8 cellular contexts compared by ENCODE assay signal in the genomic region with DNA sequence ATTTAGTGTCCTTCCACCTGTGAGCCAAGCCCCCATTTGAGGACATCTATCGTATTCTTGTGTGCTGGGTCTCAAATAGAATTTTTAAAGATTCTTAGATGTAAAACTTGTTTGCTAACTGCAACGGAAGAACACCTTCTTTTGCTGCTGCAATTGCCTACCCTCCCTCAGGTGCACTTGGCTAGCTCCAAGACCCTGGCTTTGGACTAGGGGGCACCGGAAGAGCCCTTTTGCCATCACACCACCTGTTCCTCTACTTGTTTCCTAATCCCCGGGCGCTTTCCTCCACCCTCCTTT. TPM values are rescaled to one million over a fixed set of nuclear protein-coding genes. Genes with fewer than 3 reads are reported as not detected.
DNase-seq lines count a peak whose midpoint lies in the region; ATAC-seq and TF ChIP-seq lines count a peak whose summit lies in the region.

No MANE protein-coding gene starts in this region.

- peaks cover 19% of the 10 kb centered on the region for H3F3A ChIP-seq in smooth muscle cell (ENCODE audit: low read depth)

- H3K4me1 ChIP-seq in SJCRH30 (peaks cover 21% of the 10 kb centered on the region), smooth muscle cell (ENCODE audit: low read depth) (peaks cover 46% of the 10 kb centered on the region)

- H3K36me3 ChIP-seq in SJCRH30 (peaks cover 41% of the 10 kb centered on the region), smooth muscle cell (ENCODE audit: low read depth) (peaks cover 10% of the 10 kb centered on the region)

- no peak for TF ChIP-seq CTCF in fibroblast of the aortic adventitia (IDR thresholded peaks at IDR 0.05; ENCODE audit: insufficient read depth, low read length)
- TF ChIP-seq CTCF in smooth muscle cell (IDR thresholded peaks at IDR 0.05; ENCODE audit: borderline replicate concordance, insufficient read depth, poor library complexity, severe bottlenecking) = no peak

- no peak overlapping the region for H2AFZ ChIP-seq in smooth muscle cell (ENCODE audit: low read depth)

- H3K4me3 ChIP-seq in SJCRH30 (peak overlapping the region; percentile 100), fibroblast of the aortic adventitia (ENCODE audit: low read depth, low read length) (peak overlapping the region; percentile 67), smooth muscle cell (peak overlapping the region; percentile 98)

- no peaks in the 10 kb centered on the region for H3K27me3 ChIP-seq in SJCRH30
- H3K27me3 ChIP-seq in smooth muscle cell (ENCODE audit: low read depth) = no peaks in the 10 kb centered on the region

- peaks cover 15% of the 10 kb centered on the region for H3K79me2 ChIP-seq in smooth muscle cell (ENCODE audit: low read depth)

- H3K9me3 ChIP-seq in SJCRH30 (replicated peaks) = no peaks in the 10 kb centered on the region
- H3K9me3 ChIP-seq in smooth muscle cell (replicated peaks; ENCODE audit: low read depth) = no peaks in the 10 kb centered on the region

- WGBS in smooth muscle cell (ENCODE audit: low lambda C conversion rate) = 31% methylated on average over 5 of the region's 5 CpGs

- peak overlapping the region; percentile 94 for H3K4me2 ChIP-seq in smooth muscle cell

- peak overlapping the region; percentile 100; the same call in 1 of the 2 replicates for H3K27ac ChIP-seq in SJCRH30
- H3K27ac ChIP-seq in smooth muscle cell (ENCODE audit: low read depth) = no peak overlapping the region

- peaks cover 56% of the 10 kb centered on the region for H4K20me1 ChIP-seq in smooth muscle cell (ENCODE audit: low read depth)

- no peak for ATAC-seq in GM21825 (IDR thresholded peaks at IDR 0.05; ENCODE audit: unreplicated experiment)

- DNase-seq in NCI-H345 treated with DMSO at 0.1 percent for 48 hours (lab: John Stamatoyannopoulos, UW; ENCODE audit: unreplicated experiment) (peak; percentile 69), NCI-H345 (lab: John Stamatoyannopoulos, UW) (no peak), SJCRH30 (no peak), fibroblast of the aortic adventitia (ENCODE audit: low read depth) (no peak), smooth muscle cell (lab: John Stamatoyannopoulos, UW; ENCODE audit: unreplicated experiment) (no peak), activated gamma-delta T cell treated with Interleukin-2 at 50 U/mL for 16 hours (no peak), epidermal melanocyte (ENCODE audit: insufficient read length, low spot score) (no peak)

- H3K9ac ChIP-seq in smooth muscle cell (ENCODE audit: low read depth) = no peak overlapping the region

RNA-seq across cellular contexts. Expression of a gene that starts 1.1 kb away (rescaled TPM):
- 1,603 and 1,653 TPM in 2 replicates for total RNA-seq in SJCRH30 (2014; rRNA removed; shearing (Covaris generic))
- total RNA-seq in fibroblast of the aortic adventitia (ENCODE audit: low replicate concordance) (161 and 225 TPM in 2 replicates), smooth muscle cell (170 TPM in 2 replicates)
- 380 and 448 TPM in 2 replicates for polyA plus RNA-seq in smooth muscle cell

RNA-seq across cellular contexts. Expression of a gene that starts 39.0 kb away (rescaled TPM):
- total RNA-seq in SJCRH30 (2014; rRNA removed; shearing (Covaris generic)) = 36.6 and 43.7 TPM in 2 replicates
- 46.0 and 55.7 TPM in 2 replicates for total RNA-seq in fibroblast of the aortic adventitia (ENCODE audit: low replicate concordance)
- 37.5 and 56.4 TPM in 2 replicates for total RNA-seq in smooth muscle cell
- 41.5 and 53.6 TPM in 2 replicates for polyA plus RNA-seq in smooth muscle cell

RNA-seq across cellular contexts. Expression of a gene that starts 58.4 kb away (rescaled TPM):
- total RNA-seq in SJCRH30 (2014; rRNA removed; shearing (Covaris generic)) = 22.5 and 22.7 TPM in 2 replicates
- total RNA-seq in fibroblast of the aortic adventitia (ENCODE audit: low replicate concordance) (1.3 and 2.9 TPM in 2 replicates), smooth muscle cell (7.9 and 34.6 TPM in 2 replicates)
- 10.1 and 15.8 TPM in 2 replicates for polyA plus RNA-seq in smooth muscle cell
